ENCODE assay signal across 22 cellular contexts in genomic region chr15:90309050-90309449, GRCh38. TPM values are rescaled to one million over a fixed set of nuclear protein-coding genes. Genes with fewer than 3 reads are reported as not detected.
"Had no signal": no experiment of that assay in that cellular context is flagged by ENCODE, and none has a peak within 500 bp of the region (broad histone marks: within the 10 kb centered on the region; RNA-seq: fewer than 3 reads in every experiment).

No MANE protein-coding gene starts in this region.

- H3K4me3 ChIP-seq: lung, spleen, upper lobe of right lung had no signal

- FAIRE-seq: bronchial epithelial cell had no signal

- H3K27ac Mint-ChIP-seq: activated naive CD4-positive, alpha-beta T cell treated with anti-CD3 and anti-CD28 coated beads for 36 hours; mesothelial cell of epicardium; nephron; T-cell; T-helper 2 cell treated with Interferon-gamma antibody and Interleukin-4, amounts not matched to agents 5 μg/mL and 100 μg/mL, for 36 hours had no signal

- ATAC-seq: foreskin keratinocyte, left lobe of liver, SK-N-SH treated with all-trans-retinoic acid at 6 μM for 48 hours, T-cell, upper lobe of right lung had no signal

- H3K4me1 ChIP-seq: foreskin keratinocyte had no signal

- H3K27me3 Mint-ChIP-seq: T-cell had no signal

- H3K36me3 ChIP-seq: spleen, upper lobe of right lung had no signal

- H3K4me3 Mint-ChIP-seq: activated naive CD4-positive, alpha-beta T cell treated with anti-CD3 and anti-CD28 coated beads for 36 hours; mesothelial cell of epicardium; nephron; T-cell; T-helper 2 cell treated with Interferon-gamma antibody and Interleukin-4, amounts not matched to agents 5 μg/mL and 100 μg/mL, for 36 hours had no signal

- H3K9me3 ChIP-seq: spleen, upper lobe of right lung had no signal

- H3K27me3 ChIP-seq: spleen, upper lobe of right lung had no signal

- DNase-seq: activated CD4-positive, alpha-beta T cell treated with anti-CD3 and anti-CD28 coated beads for 1 hour; activated CD4-positive, alpha-beta T cell treated with anti-CD3 and anti-CD28 coated beads, Interleukin-2, amount 50 U/mL, for 4 hours; activated CD8-positive, alpha-beta memory T cell treated with anti-CD3 and anti-CD28 coated beads for 24 hours; activated naive CD4-positive, alpha-beta T cell treated with anti-CD3 and anti-CD28 coated beads for 36 hours; activated T-cell treated with anti-CD3 and anti-CD28 coated beads, Interleukin-2, amount 50 U/mL, for 48 hours; amygdala; foreskin keratinocyte; nucleus accumbens; spleen; stimulated activated CD4-positive, alpha-beta T cell treated with anti-CD3 and anti-CD28 coated beads, Interleukin-4, amount 100 ng/mL, for 1 hour; stimulated activated naive CD4-positive, alpha-beta T cell; T-cell; upper lobe of right lung had no signal

- H3K27ac ChIP-seq: foreskin keratinocyte, spleen, upper lobe of right lung had no signal

- H3K36me3 Mint-ChIP-seq: mesothelial cell of epicardium, T-cell had no signal

- H3K9me3 Mint-ChIP-seq: activated naive CD4-positive, alpha-beta T cell treated with anti-CD3 and anti-CD28 coated beads for 36 hours; mesothelial cell of epicardium; nephron; T-cell; T-helper 2 cell treated with Interferon-gamma antibody and Interleukin-4, amounts not matched to agents 5 μg/mL and 100 μg/mL, for 36 hours had no signal

RNA-seq across cellular contexts. Expression of gene TTLL13, which starts 59.7 kb away (rescaled TPM):
- total RNA-seq: epithelial cell of proximal tubule, foreskin keratinocyte, kidney epithelial cell, upper lobe of right lung had no signal
- polyA plus RNA-seq: foreskin keratinocyte had no signal
